Comparison of ENCODE assay signal across 8 cellular contexts in the genomic region with DNA sequence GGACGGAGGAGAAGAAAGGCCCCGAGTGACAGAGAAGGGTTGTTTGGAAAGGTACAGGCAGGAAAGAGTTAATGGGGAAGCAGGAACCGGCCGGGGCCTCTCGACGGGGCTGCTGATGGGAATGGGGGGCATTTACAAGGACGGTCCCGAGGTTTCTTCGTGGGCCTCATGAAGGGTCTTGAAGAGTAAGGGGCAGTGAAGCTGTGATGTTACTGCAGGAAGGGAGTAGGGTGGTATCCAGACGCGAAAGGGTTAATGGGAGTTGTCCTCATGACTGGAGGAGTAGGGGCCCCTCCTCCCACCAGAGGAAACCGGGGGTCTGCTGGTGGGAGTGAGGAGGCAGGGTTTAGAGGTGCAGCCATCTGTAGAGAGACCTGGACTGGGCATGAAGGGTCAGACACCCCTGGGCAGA. TPM values are rescaled to one million over a fixed set of nuclear protein-coding genes. Genes with fewer than 3 reads are reported as not detected.
DNase-seq lines count a peak whose midpoint lies in the region; ATAC-seq and TF ChIP-seq lines count a peak whose summit lies in the region.

No MANE protein-coding gene starts in this region.

- intact Hi-C loops in activated CD4-positive, alpha-beta memory T cell treated with anti-CD3 and anti-CD28 coated beads for 36 hours (cut with micrococcal nuclease) = loop anchor here (1.0 to 2.0 kb wide), 2 partner anchors 53 to 201 kb away; no protein-coding TSS in a partner anchor

- CTCF ChIA-PET in activated CD4-positive, alpha-beta memory T cell treated with anti-CD3 and anti-CD28 coated beads for 36 hours (lab: Charles Lee) = interaction anchor here (1.3 to 4.0 kb wide), 4 partner anchors 8 to 202 kb away, joined by 3 to 40 read pairs (median 16); no protein-coding TSS in a partner anchor

- no peak overlapping the region for H3T11ph ChIP-seq in H9 (ENCODE audit: low read length)

- H3K18ac ChIP-seq in H9 (ENCODE audit: insufficient read length, low read depth, low read length) = no peak overlapping the region

- H3K79me2 ChIP-seq in H9 (ENCODE audit: insufficient read depth, low read length) = no peaks in the 10 kb centered on the region

- no CpG with 5 or more reads among the region's 12 CpGs for WGBS in H9 (ENCODE audit: extremely low coverage, insufficient read length, low lambda C conversion rate)

- H2BK15ac ChIP-seq in H9 (ENCODE audit: low read depth, low read length) = no peak overlapping the region

- no peak overlapping the region for H3K23ac ChIP-seq in H9 (ENCODE audit: insufficient read length, low read depth, low read length)

- H3K79me1 ChIP-seq in H9 (ENCODE audit: insufficient read depth, low read depth, low read length, poor library complexity, severe bottlenecking) = no peaks in the 10 kb centered on the region

- no peak overlapping the region for H2BK12ac ChIP-seq in H9 (ENCODE audit: insufficient read length, low read depth, low read length)

- no peak overlapping the region for H2AFZ ChIP-seq in H9 (ENCODE audit: low read length)

- H3K27ac ChIP-seq in H9 (ENCODE audit: insufficient read length, low read depth, low read length) = no peak overlapping the region
- peak overlapping the region; percentile 94 to 96 for H3K27ac ChIP-seq in right atrium auricular region

- H3K4me3 Mint-ChIP-seq in H9 = peak overlapping the region; percentile 93 to 99
- peak overlapping the region; percentile 82 for H3K4me3 Mint-ChIP-seq in activated CD4-positive, alpha-beta memory T cell treated with anti-CD3 and anti-CD28 coated beads for 36 hours

- H2BK120ac ChIP-seq in H9 (ENCODE audit: low read depth, low read length, poor library complexity, severe bottlenecking) = no peak overlapping the region

- H2BK20ac ChIP-seq in H9 (ENCODE audit: low read depth, low read length, poor library complexity, severe bottlenecking) = no peak overlapping the region

- H3K9me3 Mint-ChIP-seq in H9 = no peaks in the 10 kb centered on the region
- H3K9me3 Mint-ChIP-seq in activated CD4-positive, alpha-beta memory T cell treated with anti-CD3 and anti-CD28 coated beads for 36 hours = no peaks in the 10 kb centered on the region

- peak overlapping the region; percentile 64 for H3K4me2 ChIP-seq in H9 (ENCODE audit: insufficient read depth, insufficient read length, low read length)
- peak overlapping the region; percentile 88 for H3K4me2 ChIP-seq in skeletal muscle satellite cell (ENCODE audit: low read length)

- no peak for DNase-seq in H9
- DNase-seq in activated CD4-positive, alpha-beta memory T cell treated with anti-CD3 and anti-CD28 coated beads for 36 hours = no peak
- no peak for DNase-seq in right atrium auricular region (ENCODE audit: low spot score)
- DNase-seq in NCI-H1436 treated with DMSO at 0.1 percent for 48 hours (lab: John Stamatoyannopoulos, UW) = no peak

- H3K4me1 ChIP-seq in H9 (ENCODE audit: insufficient read depth, low read length) (no peaks in the 10 kb centered on the region), right atrium auricular region (peaks cover 0 to 54% of the 10 kb centered on the region in 2 donors), skeletal muscle satellite cell (ENCODE audit: control insufficient read depth, insufficient read depth, low read length) (peaks cover 23% of the 10 kb centered on the region)

- H3K4me3 ChIP-seq in right atrium auricular region (peak overlapping the region; percentile 78 to 95), skeletal muscle satellite cell (ENCODE audit: low read length) (peak overlapping the region; percentile 79)

- no peak overlapping the region for H3K4ac ChIP-seq in H9 (ENCODE audit: low read depth, low read length)

- TF ChIP-seq CTCF in H9 (conservative IDR thresholded peaks at IDR 0.05) (no peak), right atrium auricular region (IDR thresholded peaks at IDR 0.05) (no peak)

- no peaks in the 10 kb centered on the region for H4K20me1 ChIP-seq in H9 (ENCODE audit: control insufficient read depth, insufficient read depth, insufficient read length)

- H4K91ac ChIP-seq in H9 (ENCODE audit: insufficient read length, low read depth, low read length) = no peak overlapping the region

- H2BK5ac ChIP-seq in H9 (ENCODE audit: insufficient read length, low read length) = no peak overlapping the region

- H3K14ac ChIP-seq in H9 (ENCODE audit: insufficient read depth, low read length) = no peak overlapping the region

- no peak overlapping the region for H2AK5ac ChIP-seq in H9 (ENCODE audit: insufficient read length, low read length)

- peaks cover 0 to 8% (median 0%) of the 10 kb centered on the region in 3 experiments; a peak in 4 of 7 replicates for H3K36me3 Mint-ChIP-seq in H9 (ENCODE audit: insufficient read depth in 1 of 3, low read depth in 3 of 3)
- peaks cover 3% of the 10 kb centered on the region for H3K36me3 Mint-ChIP-seq in activated CD4-positive, alpha-beta memory T cell treated with anti-CD3 and anti-CD28 coated beads for 36 hours

- H3K23me2 ChIP-seq in H9 (ENCODE audit: insufficient read length, low read depth, low read length, poor library complexity, severe bottlenecking) = peaks cover 12% of the 10 kb centered on the region

- peaks cover 2% of the 10 kb centered on the region; the same call in 1 of the 2 replicates for H3K27me3 Mint-ChIP-seq in H9 (ENCODE audit: low read depth)
- no peaks in the 10 kb centered on the region for H3K27me3 Mint-ChIP-seq in activated CD4-positive, alpha-beta memory T cell treated with anti-CD3 and anti-CD28 coated beads for 36 hours

- peaks cover 20 to 27% of the 10 kb centered on the region in 2 experiments for H3K4me1 Mint-ChIP-seq in H9
- peaks cover 21% of the 10 kb centered on the region for H3K4me1 Mint-ChIP-seq in activated CD4-positive, alpha-beta memory T cell treated with anti-CD3 and anti-CD28 coated beads for 36 hours (ENCODE audit: low read depth)

- no peak for ATAC-seq in GM21737 (IDR thresholded peaks at IDR 0.05; ENCODE audit: unreplicated experiment)
- no peak for ATAC-seq in GM21723 (IDR thresholded peaks at IDR 0.05; ENCODE audit: unreplicated experiment)
- no peak for ATAC-seq in HG03565 (IDR thresholded peaks at IDR 0.05; ENCODE audit: unreplicated experiment)

- H3K56ac ChIP-seq in H9 (ENCODE audit: insufficient read length, low read depth, low read length) = no peak overlapping the region

- H3K36me3 ChIP-seq in right atrium auricular region (peaks cover 32% of the 10 kb centered on the region), skeletal muscle satellite cell (ENCODE audit: insufficient read depth, low read length) (peaks cover 23% of the 10 kb centered on the region)

- H4K8ac ChIP-seq in H9 (replicated peaks; ENCODE audit: insufficient read length, low read depth, low read length) = no peak overlapping the region

- H4K5ac ChIP-seq in H9 (ENCODE audit: insufficient read length, low read depth, low read length) = no peak overlapping the region

- H3K9me3 ChIP-seq in H9 (ENCODE audit: control insufficient read depth, low read depth, low read length) (no peaks in the 10 kb centered on the region), right atrium auricular region (no peaks in the 10 kb centered on the region), skeletal muscle satellite cell (replicated peaks; ENCODE audit: low read length) (no peaks in the 10 kb centered on the region)

- peak overlapping the region in 2 of 3 experiments; percentile 34 to 47; a peak in 2 of 7 replicates for H3K27ac Mint-ChIP-seq in H9
- H3K27ac Mint-ChIP-seq in activated CD4-positive, alpha-beta memory T cell treated with anti-CD3 and anti-CD28 coated beads for 36 hours = peak overlapping the region; percentile 83

- POLR2A ChIA-PET in activated CD4-positive, alpha-beta memory T cell treated with anti-CD3 and anti-CD28 coated beads for 36 hours (lab: Charles Lee) = no interaction called here

- H3K27me3 ChIP-seq in H9 (ENCODE audit: insufficient read depth, low read length) (no peaks in the 10 kb centered on the region), right atrium auricular region (no peaks in the 10 kb centered on the region), skeletal muscle satellite cell (ENCODE audit: control insufficient read depth, insufficient read depth, low read length) (no peaks in the 10 kb centered on the region)

- H3K9ac ChIP-seq in H9 (ENCODE audit: extremely low read depth, insufficient read length, low read length) = no peak overlapping the region
- H3K9ac ChIP-seq in skeletal muscle satellite cell (ENCODE audit: low read depth, low read length) = peak overlapping the region; percentile 75

RNA-seq across cellular contexts. Expression of gene PDK2, which starts 0.5 kb away (rescaled TPM):
- total RNA-seq in H9 (2021) (16.2 and 19.9 TPM in 2 replicates), right atrium auricular region (100 to 1,000 TPM; 186 to 214 TPM)
- 10 to 100 TPM; 13.3 to 14.6 TPM for total RNA-seq in activated CD4-positive, alpha-beta memory T cell treated with anti-CD3 and anti-CD28 coated beads for 36 hours
- 12.9 and 17.0 TPM in 2 replicates for total RNA-seq in skeletal muscle satellite cell (2012; rRNA removed)

RNA-seq across cellular contexts. Expression of gene SAMD14, which starts 34.3 kb away (rescaled TPM):
- total RNA-seq in H9 (2021) = 4.8 and 5.9 TPM in 2 replicates
- 1 to 10 TPM; 3.4 to 3.7 TPM for total RNA-seq in activated CD4-positive, alpha-beta memory T cell treated with anti-CD3 and anti-CD28 coated beads for 36 hours
- 1 to 10 TPM in 1 of 2 donors, under 1 TPM in 1; 0.78 to 1.1 TPM for total RNA-seq in right atrium auricular region
- total RNA-seq in skeletal muscle satellite cell (2012; rRNA removed) = 0.44 and 0.51 TPM in 2 replicates

RNA-seq across cellular contexts. Expression of gene ITGA3, which starts 39.7 kb away (rescaled TPM):
- total RNA-seq in H9 (2021) (22.5 and 22.7 TPM in 2 replicates), right atrium auricular region (10 to 100 TPM; 29.5 to 61.8 TPM)
- total RNA-seq in activated CD4-positive, alpha-beta memory T cell treated with anti-CD3 and anti-CD28 coated beads for 36 hours = 10 to 100 TPM; 15.8 to 17.6 TPM
- 105 and 121 TPM in 2 replicates for total RNA-seq in skeletal muscle satellite cell (2012; rRNA removed)

RNA-seq across cellular contexts. Expression of gene PPP1R9B, which starts 54.8 kb away (rescaled TPM):
- total RNA-seq in H9 (2021) (23.0 and 25.8 TPM in 2 replicates), right atrium auricular region (10 to 100 TPM; 16.9 to 24.2 TPM)
- total RNA-seq in activated CD4-positive, alpha-beta memory T cell treated with anti-CD3 and anti-CD28 coated beads for 36 hours = 10 to 100 TPM; 84.3 to 86.1 TPM
- 29.2 and 29.5 TPM in 2 replicates for total RNA-seq in skeletal muscle satellite cell (2012; rRNA removed)
